In the genomic region with DNA sequence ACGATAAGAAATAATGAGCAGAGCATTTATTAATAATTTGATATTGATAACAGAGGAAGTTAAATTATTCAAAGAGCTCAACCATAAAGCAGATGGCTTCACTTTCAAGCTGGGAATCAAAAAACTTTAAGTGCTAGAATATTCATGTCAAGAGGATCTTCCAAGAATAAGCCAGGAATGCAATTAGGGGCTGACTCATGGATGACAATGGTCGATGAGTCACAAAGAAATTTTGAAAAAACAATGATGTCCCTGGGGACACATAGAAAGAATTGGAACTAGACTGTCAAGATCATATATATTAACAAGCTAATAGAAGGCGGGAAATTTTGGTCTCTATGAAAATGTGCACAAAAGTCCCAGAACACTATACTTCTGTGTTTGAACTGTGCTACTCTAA, we compare ENCODE assay signal across 11 cellular contexts.
DNase-seq lines count a peak whose midpoint lies in the region; ATAC-seq, FAIRE-seq and TF ChIP-seq lines count a peak whose summit lies in the region.
"Had no signal": no experiment of that assay in that cellular context is flagged by ENCODE, and none has a peak within 500 bp of the region (broad histone marks: within the 10 kb centered on the region; RNA-seq: fewer than 3 reads in every experiment).

No MANE protein-coding gene starts in this region.

- H3K9ac ChIP-seq in H1 (replicated peaks in 1 of 4; ENCODE audit: extremely low read depth in 1 of 4, low read depth in 3 of 4, low read length in 3 of 4), result no peak overlapping the region

- no peak overlapping the region for H3K56ac ChIP-seq in H1 (replicated peaks; ENCODE audit: insufficient read length, low read depth, low read length)

- no peak overlapping the region for H2BK5ac ChIP-seq in H1 (ENCODE audit: low read depth, low read length)

- H3K36me3 Mint-ChIP-seq in activated T-cell treated with anti-CD3 and anti-CD28 coated beads, Interleukin-2, amount 50 U/mL, for 4 hours (ENCODE audit: insufficient read depth), result no peaks in the 10 kb centered on the region

- no peak overlapping the region for H3K18ac ChIP-seq in H1 (ENCODE audit: extremely low read depth, low read length)

- H3K23ac ChIP-seq in H1 (ENCODE audit: insufficient read length), result no peak overlapping the region

- FAIRE-seq in H1 (lab: Jason Lieb, UNC), result no peak

- no peaks in the 10 kb centered on the region for H3K23me2 ChIP-seq in H1 (ENCODE audit: low read depth, low read length)

- no peak overlapping the region for H4K8ac ChIP-seq in H1 (ENCODE audit: extremely low read depth, insufficient read depth, low read length)

- H3K27ac ChIP-seq in H1 (ENCODE audit: low read depth, low read length), result no peak overlapping the region
- peak overlapping the region; percentile 37 for H3K27ac ChIP-seq in osteoblast (ENCODE audit: low read depth, low read length)
- H3K27ac ChIP-seq: HL-60 had no signal

- no peak overlapping the region for H3K14ac ChIP-seq in H1 (ENCODE audit: insufficient read length)

- H3K27me3 Mint-ChIP-seq in activated T-cell treated with anti-CD3 and anti-CD28 coated beads, Interleukin-2, amount 50 U/mL, for 4 hours (ENCODE audit: low read depth), result peaks cover 3% of the 10 kb centered on the region

- 85% methylated on average over 3 of the region's 3 CpGs; no CpG with 5 or more reads in 1 of the 2 experiments for WGBS in H1 (ENCODE audit: extremely low coverage in 1 of 2, insufficient coverage in 1 of 2, insufficient read length in 1 of 2, insufficient replicate concordance in 2 of 2, low coverage in 1 of 2, low lambda C conversion rate in 2 of 2, missing lambda C conversion rate in 1 of 2), 2 experiments

- no peak overlapping the region for H2BK120ac ChIP-seq in H1 (replicated peaks; ENCODE audit: low read depth, low read length)

- no peak overlapping the region for H2AK5ac ChIP-seq in H1 (ENCODE audit: low read depth, low read length)

- H2BK20ac ChIP-seq in H1 (ENCODE audit: low read length), result no peak overlapping the region

- no peak overlapping the region for H2BK15ac ChIP-seq in H1 (ENCODE audit: low read length)

- H3K27me3 ChIP-seq in H1 (replicated peaks in 1 of 4; ENCODE audit: control insufficient read depth in 3 of 4, extremely low read depth in 1 of 4, insufficient read depth in 3 of 4, low read length in 3 of 4), result no peaks in the 10 kb centered on the region
- H3K27me3 ChIP-seq in osteoblast (ENCODE audit: insufficient read depth, low read length), result no peaks in the 10 kb centered on the region

- H4K20me1 ChIP-seq in H1 (replicated peaks in 1 of 2; ENCODE audit: control insufficient read depth in 1 of 2, insufficient read depth in 2 of 2, low read length in 2 of 2), result no peaks in the 10 kb centered on the region
- no peaks in the 10 kb centered on the region for H4K20me1 ChIP-seq in osteoblast (ENCODE audit: insufficient read depth, low read length)

- H3K4ac ChIP-seq in H1 (replicated peaks; ENCODE audit: insufficient read length, low read depth, low read length), result no peak overlapping the region

- POLR2A ChIA-PET in H1 (lab: Charles Lee; ENCODE audit: partially characterized antibody), result no interaction called here

- no peak overlapping the region for H4K91ac ChIP-seq in H1 (replicated peaks; ENCODE audit: insufficient read length, low read length)

- TF ChIP-seq EP300 in H1 (IDR thresholded peaks at IDR 0.05; ENCODE audit: borderline replicate concordance in 1 of 2, low read depth in 2 of 2, low read length in 2 of 2), result no peak

- H3K36me3 ChIP-seq in H1 (ENCODE audit: control insufficient read depth in 2 of 4, insufficient read depth in 4 of 4, low read length in 3 of 4) (no peaks in the 10 kb centered on the region), osteoblast (ENCODE audit: insufficient read depth, low read length) (no peaks in the 10 kb centered on the region)

- H3K9me3 ChIP-seq in H1 (ENCODE audit: insufficient read depth in 2 of 2, low read depth in 1 of 2, low read length in 1 of 2) (no peaks in the 10 kb centered on the region), osteoblast (ENCODE audit: low read depth, low read length) (no peaks in the 10 kb centered on the region)

- no peak for TF ChIP-seq CTCF in H1 (IDR thresholded peaks at IDR 0.05; ENCODE audit: control extremely low read depth in 1 of 3, insufficient read depth in 1 of 3, low read depth in 1 of 3, low read length in 3 of 3)
- TF ChIP-seq CTCF in osteoblast (IDR thresholded peaks at IDR 0.05; ENCODE audit: extremely low read depth, low read depth, low read length), result no peak

- no peaks in the 10 kb centered on the region; a peak in 1 of 7 replicates for H3K4me1 ChIP-seq in H1 (replicated peaks in 1 of 4; ENCODE audit: control insufficient read depth in 3 of 4, insufficient read depth in 4 of 4, low read length in 3 of 4)
- peaks cover 27% of the 10 kb centered on the region for H3K4me1 ChIP-seq in osteoblast (ENCODE audit: insufficient read depth, low read length)

- H3K79me2 ChIP-seq in H1 (ENCODE audit: control insufficient read depth in 1 of 2, insufficient read depth in 2 of 2, low read length in 2 of 2) (no peaks in the 10 kb centered on the region), osteoblast (ENCODE audit: insufficient read depth, low read length) (no peaks in the 10 kb centered on the region)

- H2AFZ ChIP-seq in H1 (ENCODE audit: low read length) (no peak overlapping the region), osteoblast (ENCODE audit: low read length) (no peak overlapping the region)

- ATAC-seq in HG02642 (IDR thresholded peaks at IDR 0.05; ENCODE audit: poor library complexity, unreplicated experiment), result no peak
- no peak for ATAC-seq in activated T-cell treated with anti-CD3 and anti-CD28 coated beads, Interleukin-2, amount 50 U/mL, for 4 hours

- H2BK12ac ChIP-seq in H1 (ENCODE audit: low read depth, low read length), result no peak overlapping the region

- no peak overlapping the region for H3K4me2 ChIP-seq in H1 (ENCODE audit: insufficient read depth in 1 of 2, low read depth in 2 of 2, low read length in 2 of 2)
- H3K4me2 ChIP-seq in osteoblast (ENCODE audit: insufficient read depth, low read length), result peak overlapping the region; percentile 9

- H3K4me3 Mint-ChIP-seq in activated T-cell treated with anti-CD3 and anti-CD28 coated beads, Interleukin-2, amount 50 U/mL, for 4 hours, result no peak overlapping the region
- H3K4me3 Mint-ChIP-seq: neural crest cell had no signal

- no peak for TF ChIP-seq RAD21 in H1 (IDR thresholded peaks at IDR 0.05 in 1 of 2, conservative IDR thresholded peaks at IDR 0.05 in 1 of 2; ENCODE audit: low read depth in 2 of 2, low read length in 2 of 2)

- peak; percentile 87 for DNase-seq in EL
- DNase-seq in NCI-H524 (lab: John Stamatoyannopoulos, UW), result peak; percentile 8 to 79
- no peak for DNase-seq in H1 (ENCODE audit: low read depth in 1 of 2, low spot score in 2 of 2)
- no peak for DNase-seq in osteoblast (ENCODE audit: insufficient read length, low spot score, missing footprints)
- DNase-seq in anterior cingulate cortex (lab: John Stamatoyannopoulos, UW), result no peak
- no peak for DNase-seq in activated T-cell treated with anti-CD3 and anti-CD28 coated beads for 4 hours
- no peak for DNase-seq in activated T-cell treated with anti-CD3 and anti-CD28 coated beads, Interleukin-2, amount 50 U/mL, for 4 hours
- DNase-seq: NCI-H187 had no signal

- no peaks in the 10 kb centered on the region for H3K9me3 Mint-ChIP-seq in activated T-cell treated with anti-CD3 and anti-CD28 coated beads, Interleukin-2, amount 50 U/mL, for 4 hours
- H3K9me3 Mint-ChIP-seq: neural crest cell had no signal

- no peak for TF ChIP-seq POLR2A in H1 (IDR thresholded peaks at IDR 0.05; ENCODE audit: control extremely low read depth in 1 of 2, low read depth in 2 of 2, low read length in 2 of 2)

- no peaks in the 10 kb centered on the region for H3K79me1 ChIP-seq in H1 (ENCODE audit: low read depth, low read length)

- CTCF ChIA-PET in H1 (lab: Charles Lee; ENCODE audit: partially characterized antibody), result no interaction called here

- no peak overlapping the region for H4K5ac ChIP-seq in H1 (ENCODE audit: insufficient read length, low read depth, low read length)

- H3K4me1 Mint-ChIP-seq in activated T-cell treated with anti-CD3 and anti-CD28 coated beads, Interleukin-2, amount 50 U/mL, for 4 hours (ENCODE audit: low read depth), result no peaks in the 10 kb centered on the region
- H3K4me1 Mint-ChIP-seq: neural crest cell had no signal

- H3K4me3 ChIP-seq in H1 (ENCODE audit: extremely low read depth in 1 of 4, insufficient read depth in 2 of 4, low read depth in 3 of 4, low read length in 4 of 4) (no peak overlapping the region), osteoblast (ENCODE audit: insufficient read depth, low read length) (no peak overlapping the region)

TF ChIP-seq in H1, 55 proteins besides CTCF, POLR2A, EP300 and RAD21:
- TF ChIP-seq ZNF274 (IDR thresholded peaks at IDR 0.05; ENCODE audit: borderline replicate concordance, extremely low read depth, low read length) (no peak), JUND (IDR thresholded peaks at IDR 0.05; ENCODE audit: low read length) (peak; percentile 64)

Comparison
In these comparisons a context has a peak if more than half of its experiments do, and no peak if none do; other contexts are left out.
1. DNase-seq: peak in EL (single experiment) and NCI-H524 (2 of 2); none in H1 (0 of 2), osteoblast (single experiment), anterior cingulate cortex (0 of 58), activated T-cell treated with anti-CD3 and anti-CD28 coated beads for 4 hours (single experiment) and activated T-cell treated with anti-CD3 and anti-CD28 coated beads, Interleukin-2, amount 50 U/mL, for 4 hours (single experiment).